ENCODE assay signal across 8 cellular contexts in genomic region chr4:153488719-153489384, GRCh38. TPM values are rescaled to one million over a fixed set of nuclear protein-coding genes. Genes with fewer than 3 reads are reported as not detected.
DNase-seq lines count a peak whose midpoint lies in the region; ATAC-seq and TF ChIP-seq lines count a peak whose summit lies in the region.

No MANE protein-coding gene starts in this region.

- peak; percentile 31 for ATAC-seq in HG03066 (IDR thresholded peaks at IDR 0.05; ENCODE audit: low read depth, unreplicated experiment)
- peak; percentile 21 for ATAC-seq in WTC11
- peak; percentile 54 for ATAC-seq in Right ventricle myocardium inferior
- peak; percentile 30 for ATAC-seq in stimulated activated naive CD8-positive, alpha-beta T cell treated with anti-CD3 and anti-CD28 coated beads, Interleukin-15, Interleukin-2, amounts not matched to agents 100 U/mL and 50 U/mL, for 24 hours

- intact Hi-C loops in Right ventricle myocardium inferior (cut with DNase I): loop anchor here (5.0 kb wide), 2 partner anchors 48 to 63 kb away; no protein-coding TSS in a partner anchor

- peaks cover 3% of the 10 kb centered on the region; the same call in 1 of the 2 replicates for H3K36me3 Mint-ChIP-seq in WTC11

- peak overlapping the region; percentile 88 for H3K27ac Mint-ChIP-seq in WTC11

- no peak for TF ChIP-seq CTCF in WTC11 (IDR thresholded peaks at IDR 0.05)

- POLR2A ChIA-PET in WTC11 (lab: Charles Lee): no interaction called here

- no peaks in the 10 kb centered on the region for H3K9me3 Mint-ChIP-seq in WTC11

- CTCF ChIA-PET in WTC11 (lab: Charles Lee): no interaction called here

- DNase-seq in activated effector memory CD4-positive, alpha-beta T cell treated with anti-CD3 and anti-CD28 coated beads, Interleukin-2, amount 50 U/mL, for 16 hours: peak; percentile 71
- DNase-seq in activated effector memory CD4-positive, alpha-beta T cell treated with Interleukin-2 at 50 U/mL for 16 hours: no peak
- DNase-seq in WTC11 (ENCODE audit: low spot score) (peak; percentile 46), Right ventricle myocardium inferior (ENCODE audit: missing footprints) (no peak), NCI-H446 (lab: John Stamatoyannopoulos, UW) (no peak), retina (no peak)
- peak; percentile 52 for DNase-seq in stimulated activated naive CD8-positive, alpha-beta T cell treated with anti-CD3 and anti-CD28 coated beads, Interleukin-15, Interleukin-2, amounts not matched to agents 100 U/mL and 50 U/mL, for 24 hours

- H3K4me3 Mint-ChIP-seq in WTC11: no peak overlapping the region

- H3K4me1 Mint-ChIP-seq in WTC11: peaks cover 68% of the 10 kb centered on the region

- H3K27me3 Mint-ChIP-seq in WTC11 (ENCODE audit: low read depth): no peaks in the 10 kb centered on the region

TF ChIP-seq in WTC11, 78 proteins besides CTCF, POLR2A, EP300 and RAD21:
- TF ChIP-seq E2F5 (CRISPR knock-in tag; IDR thresholded peaks at IDR 0.05): no peak
- no peak for TF ChIP-seq MXD4 (CRISPR knock-in tag; IDR thresholded peaks at IDR 0.05; ENCODE audit: borderline replicate concordance)
TF ChIP-seq in WTC11: peak in this region for 0.

RNA-seq across cellular contexts. Expression of gene TMEM131L, which starts 22.7 kb away (rescaled TPM):
- total RNA-seq in WTC11 (2021) (18.1 to 26.7 TPM (median 19.2 TPM) in 3 replicates), Right ventricle myocardium inferior (14.4 TPM)

Comparison
In these comparisons a context has a peak if more than half of its experiments do, and no peak if none do; other contexts are left out.
1. DNase-seq: peak in activated effector memory CD4-positive, alpha-beta T cell treated with anti-CD3 and anti-CD28 coated beads, Interleukin-2, amount 50 U/mL, for 16 hours (single experiment), WTC11 (single experiment) and stimulated activated naive CD8-positive, alpha-beta T cell treated with anti-CD3 and anti-CD28 coated beads, Interleukin-15, Interleukin-2, amounts not matched to agents 100 U/mL and 50 U/mL, for 24 hours (single experiment); none in activated effector memory CD4-positive, alpha-beta T cell treated with Interleukin-2 at 50 U/mL for 16 hours (single experiment), Right ventricle myocardium inferior (single experiment), NCI-H446 (0 of 2) and retina (single experiment).
2. Peak in every context shown above with its lines, with median percentiles within 50 percentile points of each other: ATAC-seq.